Comparison of ENCODE assay signal across 20 cellular contexts in genomic region chr20:5667703-5668528, GRCh38. TPM values are rescaled to one million over a fixed set of nuclear protein-coding genes. Genes with fewer than 3 reads are reported as not detected.
DNase-seq lines count a peak whose midpoint lies in the region; ATAC-seq and TF ChIP-seq lines count a peak whose summit lies in the region.
"Had no signal": no experiment of that assay in that cellular context is flagged by ENCODE, and none has a peak within 500 bp of the region (broad histone marks: within the 10 kb centered on the region; RNA-seq: fewer than 3 reads in every experiment).

No MANE protein-coding gene starts in this region.

- ATAC-seq in GM23338 = no peak
- peak; percentile 38 for ATAC-seq in left lung

- no peak for TF ChIP-seq EP300 in sigmoid colon (IDR thresholded peaks at IDR 0.05)

- H3F3A ChIP-seq in DOHH2 (ENCODE audit: control insufficient read depth, insufficient read depth) (peaks cover 13% of the 10 kb centered on the region), GM23338 (replicated peaks; ENCODE audit: low read depth) (no peaks in the 10 kb centered on the region)

- TF ChIP-seq CTCF in DOHH2 (IDR thresholded peaks at IDR 0.05; ENCODE audit: low read depth, low read length, poor library complexity, severe bottlenecking) (no peak), GM23338 (conservative IDR thresholded peaks at IDR 0.05; ENCODE audit: low read depth in 2 of 2) (no peak), RWPE1 (conservative IDR thresholded peaks at IDR 0.05; ENCODE audit: low read depth) (no peak), left lung (IDR thresholded peaks at IDR 0.05) (no peak), sigmoid colon (IDR thresholded peaks at IDR 0.05) (no peak)

- intact Hi-C loops in left lung (cut with DNase I) = no loop called here
- intact Hi-C loops in sigmoid colon (cut with DNase I) = no loop called here

- H3K9me2 ChIP-seq in DOHH2 (replicated peaks; ENCODE audit: control insufficient read depth, low read length) (no peaks in the 10 kb centered on the region), GM23338 (ENCODE audit: insufficient read depth) (no peaks in the 10 kb centered on the region)

- no peak overlapping the region for H3K4me3 Mint-ChIP-seq in GM23338
- H3K4me3 Mint-ChIP-seq: mesothelial cell of epicardium, neural crest cell, type B pancreatic cell had no signal

- no peak for DNase-seq in GM23338 (ENCODE audit: low spot score)
- peak; percentile 30 for DNase-seq in RWPE1 (ENCODE audit: low spot score)
- DNase-seq in left lung = no peak
- no peak for DNase-seq in erythroblast (lab: John Stamatoyannopoulos, UW)
- no peak for DNase-seq in sigmoid colon
- DNase-seq in activated CD4-positive, alpha-beta T cell treated with anti-CD3 and anti-CD28 coated beads for 48 hours = no peak
- DNase-seq in C1 segment of cervical spinal cord (lab: John Stamatoyannopoulos, UW) = no peak
- DNase-seq: ACHN; activated effector memory CD4-positive, alpha-beta T cell treated with anti-CD3 and anti-CD28 coated beads, Interleukin-2, amount 50 U/mL, for 16 hours; adrenal gland; NCI-H2029; NCI-H524; stimulated activated naive CD4-positive, alpha-beta T cell; T-helper 9 cell had no signal

- H3K9me3 Mint-ChIP-seq in GM23338 = no peaks in the 10 kb centered on the region; the same call in 2 of the 3 replicates
- H3K9me3 Mint-ChIP-seq: mesothelial cell of epicardium, neural crest cell, type B pancreatic cell had no signal

- POLR2A ChIA-PET in RWPE1 (lab: Yijun Ruan, JAX; ENCODE audit: low non-redundant PET) = interaction anchor here (0.5 kb wide), 1 partner anchor 95 kb away, joined by 9 read pairs; no protein-coding TSS in a partner anchor

- H3K79me2 ChIP-seq in DOHH2 (ENCODE audit: control insufficient read depth, low read length) (no peaks in the 10 kb centered on the region), GM23338 (replicated peaks; ENCODE audit: insufficient read depth) (no peaks in the 10 kb centered on the region)

- H3K27ac Mint-ChIP-seq in GM23338 = no peak overlapping the region
- H3K27ac Mint-ChIP-seq: mesothelial cell of epicardium, type B pancreatic cell had no signal

- H3K4me3 ChIP-seq in DOHH2 (ENCODE audit: low read length) (no peak overlapping the region), GM23338 (no peak overlapping the region), left lung (no peak overlapping the region), sigmoid colon (no peak overlapping the region)
- H3K4me3 ChIP-seq: adrenal gland, HAP-1, SJSA1 had no signal

- TF ChIP-seq POLR2A in erythroblast (IDR thresholded peaks at IDR 0.05; ENCODE audit: low read length) (no peak), sigmoid colon (IDR thresholded peaks at IDR 0.05) (no peak)

- H3K27me3 Mint-ChIP-seq in GM23338 (ENCODE audit: insufficient read depth, low read depth, poor library complexity) = peaks cover 4% of the 10 kb centered on the region
- H3K27me3 Mint-ChIP-seq: type B pancreatic cell had no signal

- H3K27ac ChIP-seq in DOHH2 (ENCODE audit: low read depth, low read length) (no peak overlapping the region), GM23338 (ENCODE audit: low read depth) (no peak overlapping the region), RWPE1 (peak overlapping the region; percentile 82), left lung (no peak overlapping the region), sigmoid colon (no peak overlapping the region)
- H3K27ac ChIP-seq: adrenal gland, SJSA1 had no signal

- H4K20me1 ChIP-seq in DOHH2 (ENCODE audit: control insufficient read depth, insufficient read depth, low read depth, low read length) (no peaks in the 10 kb centered on the region), GM23338 (replicated peaks; ENCODE audit: insufficient read depth) (no peaks in the 10 kb centered on the region)

- peak overlapping the region; percentile 36 for H3K4me2 ChIP-seq in DOHH2 (ENCODE audit: low read length)
- no peak overlapping the region for H3K4me2 ChIP-seq in GM23338

- no peaks in the 10 kb centered on the region for H3K27me3 ChIP-seq in DOHH2 (ENCODE audit: control insufficient read depth, low read length)
- H3K27me3 ChIP-seq in GM23338 (ENCODE audit: insufficient read depth) = no peaks in the 10 kb centered on the region
- no peaks in the 10 kb centered on the region for H3K27me3 ChIP-seq in left lung
- no peaks in the 10 kb centered on the region for H3K27me3 ChIP-seq in sigmoid colon
- H3K27me3 ChIP-seq: adrenal gland, SJSA1 had no signal

- H2AFZ ChIP-seq in GM23338 = 0 out of 2 replicates have a peak overlapping the region, but pooled peaks have one; percentile 43

- CTCF ChIA-PET in RWPE1 (lab: Yijun Ruan, JAX) = interaction anchor here (0.5 to 0.6 kb wide), 3 partner anchors 13 to 321 kb away, joined by 4 to 5 read pairs (median 4); no protein-coding TSS in a partner anchor

- 76 to 94% methylated on average over 4 of the region's 4 CpGs for WGBS in sigmoid colon, 2 donors

- H3K36me3 Mint-ChIP-seq in GM23338 (ENCODE audit: low read depth) = no peaks in the 10 kb centered on the region
- H3K36me3 Mint-ChIP-seq: mesothelial cell of epicardium, type B pancreatic cell had no signal

- H3K36me3 ChIP-seq in DOHH2 (ENCODE audit: control insufficient read depth, low read length) (no peaks in the 10 kb centered on the region), GM23338 (ENCODE audit: insufficient read depth) (no peaks in the 10 kb centered on the region), left lung (no peaks in the 10 kb centered on the region), sigmoid colon (no peaks in the 10 kb centered on the region)
- H3K36me3 ChIP-seq: adrenal gland, HAP-1, SJSA1 had no signal

- peaks cover 90% of the 10 kb centered on the region for H3K4me1 ChIP-seq in DOHH2 (ENCODE audit: control insufficient read depth, low read length)
- H3K4me1 ChIP-seq in GM23338 (ENCODE audit: insufficient read depth) = no peaks in the 10 kb centered on the region
- peaks cover 0 to 34% of the 10 kb centered on the region in 2 donors for H3K4me1 ChIP-seq in left lung
- peaks cover 0 to 8% (median 7%) of the 10 kb centered on the region in 4 donors for H3K4me1 ChIP-seq in sigmoid colon
- H3K4me1 ChIP-seq: HAP-1, SJSA1 had no signal

- no peaks in the 10 kb centered on the region for H3K4me1 Mint-ChIP-seq in GM23338
- H3K4me1 Mint-ChIP-seq: neural crest cell had no signal

- H3K9me3 ChIP-seq in DOHH2 (ENCODE audit: control insufficient read depth, insufficient read depth, low read length) (no peaks in the 10 kb centered on the region), left lung (no peaks in the 10 kb centered on the region), sigmoid colon (no peaks in the 10 kb centered on the region)
- H3K9me3 ChIP-seq: adrenal gland, HAP-1, SJSA1 had no signal

TF ChIP-seq in GM23338, 12 proteins besides CTCF, POLR2A, EP300 and RAD21:
- TF ChIP-seq POLR2AphosphoS5 (IDR thresholded peaks at IDR 0.05; ENCODE audit: low read depth) (no peak), STAT1 (IDR thresholded peaks at IDR 0.05; ENCODE audit: unreplicated experiment) (no peak), CREB1 (CRISPR knock-in tag; IDR thresholded peaks at IDR 0.05; ENCODE audit: low read depth) (no peak)

RNA-seq across cellular contexts. Expression of gene GPCPD1, which starts 57.1 kb away (rescaled TPM):
- 5.7 and 7.3 TPM in 2 replicates for total RNA-seq in GM23338 (2014; rRNA removed; shearing (Covaris generic))
- polyA plus RNA-seq in GM23338 (2016; fragmentation: Nextera tagmentation; extraction: Ambion mirVana) = 2.9 and 4.1 TPM in 2 replicates
- 10 to 100 TPM; 54.7 to 74.6 TPM for total RNA-seq in left lung
- 10 to 100 TPM; 15.2 to 22.1 (median 15.8) TPM for total RNA-seq in sigmoid colon
- polyA plus RNA-seq in sigmoid colon = 10 to 100 TPM in 1 of 3 donors, 1 to 10 TPM in 2; 6.0 to 17.0 (median 6.9) TPM
